Comparison of ENCODE assay signal across 19 cellular contexts in genomic region chr17:27778193-27778592, GRCh38. TPM values are rescaled to one million over a fixed set of nuclear protein-coding genes. Genes with fewer than 3 reads are reported as not detected.
DNase-seq lines count a peak whose midpoint lies in the region; ATAC-seq and TF ChIP-seq lines count a peak whose summit lies in the region.
"Had no signal": no experiment of that assay in that cellular context is flagged by ENCODE, and none has a peak within 500 bp of the region (broad histone marks: within the 10 kb centered on the region; RNA-seq: fewer than 3 reads in every experiment).

No MANE protein-coding gene starts in this region.

- no CpG with 5 or more reads among the region's 3 CpGs for WGBS in H9 (ENCODE audit: extremely low coverage, insufficient read length, low lambda C conversion rate)

- H3K9me3 ChIP-seq in H9 (ENCODE audit: control insufficient read depth, low read depth, low read length) = no peaks in the 10 kb centered on the region
- H3K9me3 ChIP-seq: upper lobe of right lung had no signal

- H3K4me3 ChIP-seq in AG09309 (ENCODE audit: control insufficient read depth, low read depth, low read length) = no peak overlapping the region
- H3K4me3 ChIP-seq: upper lobe of right lung had no signal

- no peak overlapping the region for H4K91ac ChIP-seq in H9 (ENCODE audit: insufficient read length, low read depth, low read length)

- peaks cover 9 to 13% of the 10 kb centered on the region in 2 experiments for H3K4me1 Mint-ChIP-seq in H9
- H3K4me1 Mint-ChIP-seq in activated naive CD4-positive, alpha-beta T cell treated with anti-CD3 and anti-CD28 coated beads for 36 hours (ENCODE audit: low read depth) = no peaks in the 10 kb centered on the region
- H3K4me1 Mint-ChIP-seq in activated CD4-positive, alpha-beta memory T cell treated with anti-CD3 and anti-CD28 coated beads, Interleukin-2, amount 10 ng/mL, durations not matched to agents 7 days and 5 days = peaks cover 4% of the 10 kb centered on the region
- H3K4me1 Mint-ChIP-seq: B cell had no signal

- H2AK5ac ChIP-seq in H9 (ENCODE audit: insufficient read length, low read length) = no peak overlapping the region

- intact Hi-C loops in activated naive CD4-positive, alpha-beta T cell treated with anti-CD3 and anti-CD28 coated beads for 36 hours (cut with micrococcal nuclease) = no loop called here

- peak overlapping the region in 2 of 3 experiments; percentile 5 to 12; a peak in 4 of 7 replicates for H3K27ac Mint-ChIP-seq in H9
- no peak overlapping the region for H3K27ac Mint-ChIP-seq in activated naive CD4-positive, alpha-beta T cell treated with anti-CD3 and anti-CD28 coated beads for 36 hours
- H3K27ac Mint-ChIP-seq in activated CD4-positive, alpha-beta memory T cell treated with anti-CD3 and anti-CD28 coated beads, Interleukin-2, amount 10 ng/mL, durations not matched to agents 7 days and 5 days = no peak overlapping the region
- H3K27ac Mint-ChIP-seq: B cell had no signal

- no peak overlapping the region for H3K9ac ChIP-seq in H9 (ENCODE audit: extremely low read depth, insufficient read length, low read length)
- H3K9ac ChIP-seq: parathyroid adenoma had no signal

- H2BK5ac ChIP-seq in H9 (ENCODE audit: insufficient read length, low read length) = no peak overlapping the region

- H3K23ac ChIP-seq in H9 (ENCODE audit: insufficient read length, low read depth, low read length) = no peak overlapping the region

- no peak overlapping the region for H4K8ac ChIP-seq in H9 (replicated peaks; ENCODE audit: insufficient read length, low read depth, low read length)

- H3K36me3 Mint-ChIP-seq in H9 (ENCODE audit: insufficient read depth in 1 of 3, low read depth in 3 of 3) = no peaks in the 10 kb centered on the region
- H3K36me3 Mint-ChIP-seq in activated naive CD4-positive, alpha-beta T cell treated with anti-CD3 and anti-CD28 coated beads for 36 hours (ENCODE audit: low read depth) = no peaks in the 10 kb centered on the region
- H3K36me3 Mint-ChIP-seq in activated CD4-positive, alpha-beta memory T cell treated with anti-CD3 and anti-CD28 coated beads, Interleukin-2, amount 10 ng/mL, durations not matched to agents 7 days and 5 days (ENCODE audit: low read depth) = no peaks in the 10 kb centered on the region

- no peak overlapping the region for H3K4ac ChIP-seq in H9 (ENCODE audit: low read depth, low read length)

- H3K4me3 Mint-ChIP-seq in H9 = no peak overlapping the region
- H3K4me3 Mint-ChIP-seq in activated naive CD4-positive, alpha-beta T cell treated with anti-CD3 and anti-CD28 coated beads for 36 hours = no peak overlapping the region
- no peak overlapping the region for H3K4me3 Mint-ChIP-seq in activated CD4-positive, alpha-beta memory T cell treated with anti-CD3 and anti-CD28 coated beads, Interleukin-2, amount 10 ng/mL, durations not matched to agents 7 days and 5 days
- H3K4me3 Mint-ChIP-seq: B cell had no signal

- no peaks in the 10 kb centered on the region for H3K79me2 ChIP-seq in H9 (ENCODE audit: insufficient read depth, low read length)
- H3K79me2 ChIP-seq: parathyroid adenoma had no signal

- H3K4me2 ChIP-seq in H9 (ENCODE audit: insufficient read depth, insufficient read length, low read length) = no peak overlapping the region

- no peak overlapping the region for H3T11ph ChIP-seq in H9 (ENCODE audit: low read length)

- H3K56ac ChIP-seq in H9 (ENCODE audit: insufficient read length, low read depth, low read length) = no peak overlapping the region

- H3K27ac ChIP-seq in H9 (ENCODE audit: insufficient read length, low read depth, low read length) (no peak overlapping the region), angular gyrus (ENCODE audit: low read depth, low read length) (peak overlapping the region; percentile 49)
- H3K27ac ChIP-seq: parathyroid adenoma, upper lobe of right lung had no signal

- H2BK20ac ChIP-seq in H9 (ENCODE audit: low read depth, low read length, poor library complexity, severe bottlenecking) = no peak overlapping the region

- H3K9me3 Mint-ChIP-seq in H9 = no peaks in the 10 kb centered on the region
- no peaks in the 10 kb centered on the region for H3K9me3 Mint-ChIP-seq in activated naive CD4-positive, alpha-beta T cell treated with anti-CD3 and anti-CD28 coated beads for 36 hours
- H3K9me3 Mint-ChIP-seq in activated CD4-positive, alpha-beta memory T cell treated with anti-CD3 and anti-CD28 coated beads, Interleukin-2, amount 10 ng/mL, durations not matched to agents 7 days and 5 days = no peaks in the 10 kb centered on the region

- H2BK120ac ChIP-seq in H9 (ENCODE audit: low read depth, low read length, poor library complexity, severe bottlenecking) = no peak overlapping the region

- POLR2A ChIA-PET in activated CD4-positive, alpha-beta memory T cell treated with anti-CD3 and anti-CD28 coated beads, Interleukin-2, amount 10 ng/mL, durations not matched to agents 7 days and 5 days (lab: Charles Lee) = no interaction called here

- ATAC-seq in GM21737 (IDR thresholded peaks at IDR 0.05; ENCODE audit: unreplicated experiment) = no peak
- ATAC-seq: upper lobe of right lung had no signal

- no peak overlapping the region for H2BK15ac ChIP-seq in H9 (ENCODE audit: low read depth, low read length)

- H4K5ac ChIP-seq in H9 (ENCODE audit: insufficient read length, low read depth, low read length) = no peak overlapping the region

- no peaks in the 10 kb centered on the region for H3K27me3 ChIP-seq in H9 (ENCODE audit: insufficient read depth, low read length)
- H3K27me3 ChIP-seq: upper lobe of right lung had no signal

- H2BK12ac ChIP-seq in H9 (ENCODE audit: insufficient read length, low read depth, low read length) = no peak overlapping the region

- no peaks in the 10 kb centered on the region for H3K23me2 ChIP-seq in H9 (ENCODE audit: insufficient read length, low read depth, low read length, poor library complexity, severe bottlenecking)

- DNase-seq in AG09309 (ENCODE audit: low read depth) (peak; percentile 44), H9 (no peak), glomerular visceral epithelial cell (ENCODE audit: extremely low spot score) (peak; percentile 31), ureter (ENCODE audit: low spot score) (no peak)
- DNase-seq in activated naive CD4-positive, alpha-beta T cell treated with anti-CD3 and anti-CD28 coated beads for 36 hours = no peak
- no peak for DNase-seq in activated CD4-positive, alpha-beta memory T cell treated with anti-CD3 and anti-CD28 coated beads, Interleukin-2, amount 10 ng/mL, durations not matched to agents 7 days and 5 days
- DNase-seq: activated CD8-positive, alpha-beta memory T cell treated with anti-CD3 and anti-CD28 coated beads for 24 hours; cerebellar nuclear complex; DND-41; H7; NCI-H748 treated with DMSO at 0.1 percent for 48 hours; Right ventricle myocardium superior; stimulated activated CD8-positive, alpha-beta memory T cell treated with anti-CD3 and anti-CD28 coated beads, Interleukin-4, amount 100 ng/mL, for 48 hours; upper lobe of right lung had no signal

- peaks cover 2% of the 10 kb centered on the region; the same call in 1 of the 2 replicates for H3K4me1 ChIP-seq in H9 (ENCODE audit: insufficient read depth, low read length)
- H3K4me1 ChIP-seq: parathyroid adenoma, upper lobe of right lung had no signal

- H3K27me3 Mint-ChIP-seq in H9 (ENCODE audit: low read depth) = no peaks in the 10 kb centered on the region; the same call in 1 of the 2 replicates
- no peaks in the 10 kb centered on the region for H3K27me3 Mint-ChIP-seq in activated naive CD4-positive, alpha-beta T cell treated with anti-CD3 and anti-CD28 coated beads for 36 hours (ENCODE audit: low read depth)
- H3K27me3 Mint-ChIP-seq in activated CD4-positive, alpha-beta memory T cell treated with anti-CD3 and anti-CD28 coated beads, Interleukin-2, amount 10 ng/mL, durations not matched to agents 7 days and 5 days = no peaks in the 10 kb centered on the region

- CTCF ChIA-PET in activated naive CD4-positive, alpha-beta T cell treated with anti-CD3 and anti-CD28 coated beads for 36 hours (lab: Charles Lee) = interaction anchor here (1.2 to 2.1 kb wide), 2 partner anchors 28 to 102 kb away, joined by 3 to 7 read pairs; no protein-coding TSS in a partner anchor
- CTCF ChIA-PET in activated CD4-positive, alpha-beta memory T cell treated with anti-CD3 and anti-CD28 coated beads, Interleukin-2, amount 10 ng/mL, durations not matched to agents 7 days and 5 days (lab: Charles Lee) = no interaction called here

- no peak overlapping the region for H2AFZ ChIP-seq in H9 (ENCODE audit: low read length)
- H2AFZ ChIP-seq: parathyroid adenoma had no signal

- no peak overlapping the region for H3K18ac ChIP-seq in H9 (ENCODE audit: insufficient read length, low read depth, low read length)

- H3K79me1 ChIP-seq in H9 (ENCODE audit: insufficient read depth, low read depth, low read length, poor library complexity, severe bottlenecking) = no peaks in the 10 kb centered on the region

- H3K14ac ChIP-seq in H9 (ENCODE audit: insufficient read depth, low read length) = no peak overlapping the region

- TF ChIP-seq CTCF in AG09309 (IDR thresholded peaks at IDR 0.05; ENCODE audit: control insufficient read depth, insufficient read depth, low read depth, low read length, missing control alignments) = no peak
- TF ChIP-seq CTCF in H9 (conservative IDR thresholded peaks at IDR 0.05) = no peak

- H4K20me1 ChIP-seq in H9 (ENCODE audit: control insufficient read depth, insufficient read depth, insufficient read length) = no peaks in the 10 kb centered on the region

RNA-seq across cellular contexts. Expression of gene NOS2, which starts 22.1 kb away (rescaled TPM):
- total RNA-seq in H9 (2021) = 0.35 and 0.59 TPM in 2 replicates
- 0.23 TPM for total RNA-seq in ureter
- under 1 TPM; 0.05 to 0.07 TPM for total RNA-seq in activated naive CD4-positive, alpha-beta T cell treated with anti-CD3 and anti-CD28 coated beads for 36 hours
- total RNA-seq in activated CD4-positive, alpha-beta memory T cell treated with anti-CD3 and anti-CD28 coated beads, Interleukin-2, amount 10 ng/mL, durations not matched to agents 7 days and 5 days = not detected
- total RNA-seq: mononuclear cell had no signal

Comparison
In these comparisons a context has a peak if more than half of its experiments do, and no peak if none do; other contexts are left out.
1. DNase-seq: peak in AG09309 (single experiment) and glomerular visceral epithelial cell (single experiment); none in H9 (single experiment), ureter (single experiment), activated naive CD4-positive, alpha-beta T cell treated with anti-CD3 and anti-CD28 coated beads for 36 hours (single experiment) and activated CD4-positive, alpha-beta memory T cell treated with anti-CD3 and anti-CD28 coated beads, Interleukin-2, amount 10 ng/mL, durations not matched to agents 7 days and 5 days (single experiment).
2. H3K27ac Mint-ChIP-seq: peak in H9 (2 of 3); none in activated naive CD4-positive, alpha-beta T cell treated with anti-CD3 and anti-CD28 coated beads for 36 hours (single experiment) and activated CD4-positive, alpha-beta memory T cell treated with anti-CD3 and anti-CD28 coated beads, Interleukin-2, amount 10 ng/mL, durations not matched to agents 7 days and 5 days (single experiment).